Comparison of ENCODE assay signal across 1 cellular context in genomic region chr20:5569021-5569420, GRCh38.
TF ChIP-seq lines count a peak whose summit lies in the region.

No MANE protein-coding gene starts in this region.

TF ChIP-seq in H1, 55 proteins besides CTCF, POLR2A, EP300 and RAD21:
- TF ChIP-seq SP4 (IDR thresholded peaks at IDR 0.05; ENCODE audit: low read length) (no peak), RFX5 (IDR thresholded peaks at IDR 0.05; ENCODE audit: borderline replicate concordance, low read depth, low read length) (no peak), JUN (IDR thresholded peaks at IDR 0.05; ENCODE audit: low read depth, low read length) (no peak), PHF8 (conservative IDR thresholded peaks at IDR 0.05; ENCODE audit: low read depth, low read length) (no peak), BCL11A (IDR thresholded peaks at IDR 0.05; ENCODE audit: low read depth in 2 of 2, low read length in 2 of 2) (no peak), YY1 (IDR thresholded peaks at IDR 0.05; ENCODE audit: low read depth, low read length) (no peak), EGR1 (IDR thresholded peaks at IDR 0.05; ENCODE audit: borderline replicate concordance, low read depth, low read length) (no peak), SUZ12 (IDR thresholded peaks at IDR 0.05; ENCODE audit: low read length) (no peak), E2F6 (IDR thresholded peaks at IDR 0.05) (no peak), POU5F1 (IDR thresholded peaks at IDR 0.05; ENCODE audit: low read depth, low read length) (no peak), SIX5 (IDR thresholded peaks at IDR 0.05; ENCODE audit: low read depth, low read length) (no peak)
TF ChIP-seq in H1: peak in this region for 0.
